In genomic region chr4:89590102-89590501, GRCh38 we compare ENCODE assay signal across 28 cellular contexts.
"Had no signal": no experiment of that assay in that cellular context is flagged by ENCODE, and none has a peak within 500 bp of the region (broad histone marks: within the 10 kb centered on the region; RNA-seq: fewer than 3 reads in every experiment).

No MANE protein-coding gene starts in this region.

- H3K9ac ChIP-seq: parathyroid adenoma had no signal

- H3K27me3 ChIP-seq: brain microvascular endothelial cell, right atrium auricular region, suprapubic skin, tibial nerve had no signal

- H3K27ac Mint-ChIP-seq: activated CD4-positive, alpha-beta T cell treated with anti-CD3 and anti-CD28 coated beads for 36 hours; activated naive CD4-positive, alpha-beta T cell treated with anti-CD3 and anti-CD28 coated beads for 36 hours; activated naive CD8-positive, alpha-beta T cell treated with anti-CD3 and anti-CD28 coated beads, Interleukin-2, amount 10 ng/mL, durations not matched to agents 7 days and 5 days; mesothelial cell of epicardium; stimulated activated naive B cell treated with anti-CD40 and anti-IgM and Interleukin-4, amounts not matched to agents 10 μg/mL and 1 μg/mL and 100 μg/mL, for 72 hours had no signal

- ATAC-seq: activated CD4-positive, alpha-beta T cell treated with anti-CD3 and anti-CD28 coated beads for 36 hours; esophagus mucosa; stimulated activated naive B cell treated with anti-CD40 and anti-IgM and Interleukin-4, amounts not matched to agents 10 μg/mL and 1 μg/mL and 100 μg/mL, for 72 hours had no signal

- H3K27me3 Mint-ChIP-seq: naive B cell; stimulated activated naive B cell treated with anti-CD40 and anti-IgM and Interleukin-4, amounts not matched to agents 10 μg/mL and 1 μg/mL and 100 μg/mL, for 72 hours had no signal

- H3K4me3 ChIP-seq: left ventricle myocardium inferior, lung, right atrium auricular region, smooth muscle cell, suprapubic skin, tibial nerve had no signal

- H2AFZ ChIP-seq: parathyroid adenoma had no signal

- H3K4me1 Mint-ChIP-seq: activated CD4-positive, alpha-beta T cell treated with anti-CD3 and anti-CD28 coated beads for 36 hours; activated naive CD8-positive, alpha-beta T cell treated with anti-CD3 and anti-CD28 coated beads, Interleukin-2, amount 10 ng/mL, durations not matched to agents 7 days and 5 days; naive B cell; stimulated activated naive B cell treated with anti-CD40 and anti-IgM and Interleukin-4, amounts not matched to agents 10 μg/mL and 1 μg/mL and 100 μg/mL, for 72 hours had no signal

- H3K4me2 ChIP-seq: smooth muscle cell had no signal

- H3K9me3 ChIP-seq: left ventricle myocardium inferior, right atrium auricular region, suprapubic skin, tibial nerve had no signal

- H3K4me1 ChIP-seq: parathyroid adenoma, right atrium auricular region, suprapubic skin, tibial nerve had no signal

- DNase-seq: activated CD4-positive, alpha-beta T cell treated with anti-CD3 and anti-CD28 coated beads for 36 hours; activated CD4-positive, CD25-positive, alpha-beta regulatory T cell; activated effector memory CD4-positive, alpha-beta T cell treated with Interleukin-2 at 50 U/mL for 16 hours; activated naive CD4-positive, alpha-beta T cell treated with anti-CD3 and anti-CD28 coated beads for 36 hours; activated naive CD8-positive, alpha-beta T cell treated with anti-CD3 and anti-CD28 coated beads, Interleukin-2, amount 10 ng/mL, durations not matched to agents 7 days and 5 days; amniotic stem cell; brain microvascular endothelial cell; caudate nucleus; cortex of kidney; foreskin fibroblast; head of caudate nucleus; hypothalamus; left ventricle myocardium inferior; naive B cell; occipital lobe; stimulated activated CD4-positive, alpha-beta T cell treated with anti-CD3 and anti-CD28 coated beads, Interleukin-1b, Interleukin-23, amount 100 ng/mL, for 48 hours; stimulated activated CD4-positive, alpha-beta T cell treated with anti-CD3 and anti-CD28 coated beads, Interleukin-4, amount 100 ng/mL, for 4 hours; stimulated activated CD8-positive, alpha-beta memory T cell treated with anti-CD3 and anti-CD28 coated beads, Interleukin-4, amount 100 ng/mL, for 48 hours; stimulated activated naive B cell treated with anti-CD40 and anti-IgM and Interleukin-4, amounts not matched to agents 10 μg/mL and 1 μg/mL and 100 μg/mL, for 72 hours; T-helper 2 cell had no signal

- H3K36me3 Mint-ChIP-seq: activated naive CD8-positive, alpha-beta T cell treated with anti-CD3 and anti-CD28 coated beads, Interleukin-2, amount 10 ng/mL, durations not matched to agents 7 days and 5 days; mesothelial cell of epicardium; naive B cell; stimulated activated naive B cell treated with anti-CD40 and anti-IgM and Interleukin-4, amounts not matched to agents 10 μg/mL and 1 μg/mL and 100 μg/mL, for 72 hours had no signal

- H3K27ac ChIP-seq: brain microvascular endothelial cell, left ventricle myocardium inferior, parathyroid adenoma, right atrium auricular region, suprapubic skin, tibial nerve had no signal

- H3K36me3 ChIP-seq: brain microvascular endothelial cell, left ventricle myocardium inferior, right atrium auricular region, suprapubic skin, tibial nerve had no signal

- H3K4me3 Mint-ChIP-seq: activated CD4-positive, alpha-beta T cell treated with anti-CD3 and anti-CD28 coated beads for 36 hours; activated naive CD4-positive, alpha-beta T cell treated with anti-CD3 and anti-CD28 coated beads for 36 hours; activated naive CD8-positive, alpha-beta T cell treated with anti-CD3 and anti-CD28 coated beads, Interleukin-2, amount 10 ng/mL, durations not matched to agents 7 days and 5 days; mesothelial cell of epicardium; naive B cell; stimulated activated naive B cell treated with anti-CD40 and anti-IgM and Interleukin-4, amounts not matched to agents 10 μg/mL and 1 μg/mL and 100 μg/mL, for 72 hours had no signal
